ENCODE assay signal across 26 cellular contexts in genomic region chr7:157785021-157785441, GRCh38.
DNase-seq lines count a peak whose midpoint lies in the region; ATAC-seq, FAIRE-seq and TF ChIP-seq lines count a peak whose summit lies in the region.
"Had no signal": no experiment of that assay in that cellular context is flagged by ENCODE, and none has a peak within 500 bp of the region (broad histone marks: within the 10 kb centered on the region; RNA-seq: fewer than 3 reads in every experiment).

No MANE protein-coding gene starts in this region.

- DNase-seq in left ventricle myocardium superior (peak; percentile 15), heart left ventricle (no peak), frontal cortex (ENCODE audit: low spot score in 2 of 2) (peak; percentile 67 to 68), neuronal stem cell (ENCODE audit: low spot score) (no peak), GM19240 (ENCODE audit: insufficient read length, low spot score) (no peak), ascending aorta (ENCODE audit: low spot score in 2 of 2) (no peak), ACHN (no peak), COLO668 (lab: John Stamatoyannopoulos, UW; ENCODE audit: unreplicated experiment) (no peak)
- DNase-seq: activated CD4-positive, alpha-beta T cell treated with anti-CD3 and anti-CD28 coated beads, Interleukin-2, amount 10 ng/mL, durations not matched to agents 24 days and 14 days; activated T-cell treated with anti-CD3 and anti-CD28 coated beads, Interleukin-2, amount 50 U/mL, for 4 hours; amniotic stem cell; gastrocnemius medialis; HCEC 1CT; mucosa of descending colon; NCI-H1105; NCI-H1930; NCI-H524 treated with DMSO at 0.1 percent for 48 hours; PC-3; SHP77; stimulated activated naive CD4-positive, alpha-beta T cell; T1000; testis had no signal

- peak overlapping the region; percentile 46 for H2BK15ac ChIP-seq in neuronal stem cell (ENCODE audit: low read length)

- no peaks in the 10 kb centered on the region for H3K4me1 ChIP-seq in heart left ventricle
- H3K4me1 ChIP-seq in neuronal stem cell (ENCODE audit: control insufficient read depth in 2 of 2, insufficient read depth in 1 of 2, low read depth in 1 of 2, low read length in 2 of 2), result peaks cover 9 to 13% of the 10 kb centered on the region in 2 donors
- H3K4me1 ChIP-seq in ascending aorta, result no peaks in the 10 kb centered on the region
- H3K4me1 ChIP-seq: gastrocnemius medialis, parathyroid adenoma, testis had no signal

- H3K4me2 ChIP-seq in neuronal stem cell (ENCODE audit: insufficient read depth, low read length, poor library complexity, severe bottlenecking), result no peak overlapping the region

- no peak overlapping the region for H2BK12ac ChIP-seq in neuronal stem cell (ENCODE audit: low read length)

- 85 to 91% (median 88%) methylated on average over 20 to 23 of the region's 23 CpGs for WGBS in heart left ventricle, 4 donors
- no CpG with 5 or more reads among the region's 23 CpGs for WGBS in neuronal stem cell (ENCODE audit: extremely low coverage in 2 of 2, insufficient read length in 2 of 2, insufficient replicate concordance in 1 of 2), 2 donors

- H3K9ac ChIP-seq in neuronal stem cell (ENCODE audit: low read depth, low read length, poor library complexity), result no peak overlapping the region
- H3K9ac ChIP-seq: parathyroid adenoma had no signal

- H3K14ac ChIP-seq in neuronal stem cell (ENCODE audit: low read length), result no peak overlapping the region

- H3K18ac ChIP-seq in neuronal stem cell (ENCODE audit: low read length), result peak overlapping the region; percentile 94

- peak overlapping the region; percentile 73 for H2AK5ac ChIP-seq in neuronal stem cell (ENCODE audit: low read depth, low read length)

- intact Hi-C loops in left ventricle myocardium superior (cut with micrococcal nuclease), result no loop called here
- intact Hi-C loops in heart left ventricle (cut with DNase I), result no loop called here
- intact Hi-C loops in ascending aorta (cut with DNase I), result no loop called here

- H3K4me3 ChIP-seq in heart left ventricle (no peak overlapping the region), neuronal stem cell (ENCODE audit: low read length in 2 of 2) (no peak overlapping the region), ascending aorta (no peak overlapping the region)
- H3K4me3 ChIP-seq: gastrocnemius medialis, mucosa of descending colon, testis had no signal

- H2BK5ac ChIP-seq in neuronal stem cell (ENCODE audit: low read length), result peak overlapping the region; percentile 30

- no peak overlapping the region for H4K91ac ChIP-seq in neuronal stem cell (ENCODE audit: low read depth, low read length, poor library complexity)

- no peaks in the 10 kb centered on the region for H3K79me1 ChIP-seq in neuronal stem cell (ENCODE audit: low read depth, low read length)

- H2AFZ ChIP-seq in neuronal stem cell (ENCODE audit: low read length), result no peak overlapping the region
- H2AFZ ChIP-seq: parathyroid adenoma had no signal

- H2BK120ac ChIP-seq in neuronal stem cell (ENCODE audit: low read depth, low read length), result no peak overlapping the region

- in situ Hi-C loops in ACHN (cut with HindIII; ENCODE audit: low pct_ligation_motif_present, low pct_unique_long_range_greater_than_20kb, low sequenced_read_pairs), result no loop called here

- H3K4ac ChIP-seq in neuronal stem cell (ENCODE audit: low read length), result no peak overlapping the region

- TF ChIP-seq CTCF in heart left ventricle (IDR thresholded peaks at IDR 0.05), result no peak
- no peak for TF ChIP-seq CTCF in ascending aorta (IDR thresholded peaks at IDR 0.05)

- no peak for ATAC-seq in left ventricle myocardium superior
- ATAC-seq in heart left ventricle, result no peak
- ATAC-seq: activated T-cell treated with anti-CD3 and anti-CD28 coated beads, Interleukin-2, amount 50 U/mL, for 4 hours; gastrocnemius medialis; mucosa of descending colon had no signal

- peaks cover 0 to 20% (median 0%) of the 10 kb centered on the region in 9 donors for H3K27me3 ChIP-seq in heart left ventricle
- H3K27me3 ChIP-seq in neuronal stem cell (ENCODE audit: control insufficient read depth in 3 of 3, insufficient read depth in 3 of 3, low read depth in 1 of 3, low read length in 3 of 3), result peaks cover 0 to 4% (median 0%) of the 10 kb centered on the region in 3 experiments
- H3K27me3 ChIP-seq in ascending aorta, result no peaks in the 10 kb centered on the region
- H3K27me3 ChIP-seq: gastrocnemius medialis, testis had no signal

- no peak for TF ChIP-seq POLR2A in heart left ventricle (IDR thresholded peaks at IDR 0.05)

- H3K36me3 ChIP-seq in heart left ventricle (no peaks in the 10 kb centered on the region), neuronal stem cell (replicated peaks in 1 of 2; ENCODE audit: control insufficient read depth in 2 of 2, insufficient read depth in 2 of 2, low read length in 2 of 2) (peaks cover 0 to 4% of the 10 kb centered on the region in 2 donors), ascending aorta (no peaks in the 10 kb centered on the region)
- H3K36me3 ChIP-seq: gastrocnemius medialis had no signal

- H3K23ac ChIP-seq in neuronal stem cell (ENCODE audit: low read depth, low read length, poor library complexity), result no peak overlapping the region

- H4K8ac ChIP-seq in neuronal stem cell (ENCODE audit: low read depth, low read length), result no peak overlapping the region

- H3K9me3 ChIP-seq in heart left ventricle, result no peaks in the 10 kb centered on the region
- peaks cover 0 to 5% of the 10 kb centered on the region in 2 donors for H3K9me3 ChIP-seq in neuronal stem cell (replicated peaks in 1 of 2; ENCODE audit: control insufficient read depth in 2 of 2, insufficient read depth in 1 of 2, low read depth in 1 of 2, low read length in 2 of 2)
- no peaks in the 10 kb centered on the region for H3K9me3 ChIP-seq in ascending aorta
- H3K9me3 ChIP-seq: gastrocnemius medialis, mucosa of descending colon, testis had no signal

- H3K27ac ChIP-seq in heart left ventricle (no peak overlapping the region), neuronal stem cell (replicated peaks; ENCODE audit: low read length) (peak overlapping the region; percentile 16), ascending aorta (no peak overlapping the region)
- H3K27ac ChIP-seq: gastrocnemius medialis, parathyroid adenoma, testis had no signal

- no peak for FAIRE-seq in frontal cortex (lab: Jason Lieb, UNC)
- FAIRE-seq: A204.1, islet of Langerhans, urothelium cell line had no signal

Comparison
In these comparisons a context has a peak if more than half of its experiments do, and no peak if none do; other contexts are left out.
1. DNase-seq: peak in left ventricle myocardium superior (single experiment) and frontal cortex (2 of 2); none in heart left ventricle (0 of 5), neuronal stem cell (single experiment), GM19240 (single experiment), ascending aorta (0 of 2), ACHN (single experiment) and COLO668 (single experiment).